8 cellular contexts compared by ENCODE assay signal in genomic region chr14:73591690-73592448, GRCh38. TPM values are rescaled to one million over a fixed set of nuclear protein-coding genes. Genes with fewer than 3 reads are reported as not detected.
A peak's percentile ranks its signal among the peaks of the same experiment; 100 is the strongest.
DNase-seq lines count a peak whose midpoint lies in the region; ATAC-seq, FAIRE-seq and TF ChIP-seq lines count a peak whose summit lies in the region.

ACOT4 (plus strand) TSS chr14:73591873; CDS start chr14:73591960, 87 bp downstream.

- ATAC-seq in HG03045 (IDR thresholded peaks at IDR 0.05; ENCODE audit: unreplicated experiment) (peak; percentile 57), GM21825 (IDR thresholded peaks at IDR 0.05; ENCODE audit: unreplicated experiment) (no peak)

- FAIRE-seq in kidney (lab: Jason Lieb, UNC) = no peak

- no peaks in the 10 kb centered on the region for H3K9me3 ChIP-seq in breast epithelium
- no peaks in the 10 kb centered on the region for H3K9me3 ChIP-seq in kidney (ENCODE audit: control insufficient read depth in 1 of 2, low read length in 2 of 2)

- CTCF ChIA-PET in GM10248 (lab: Yijun Ruan, JAX) = interaction anchor here (1.0 to 1.5 kb wide), 2 partner anchors 21 to 53 kb away, joined by 3 read pairs; partner anchors contain the start of gene DNAL1

- no peak for TF ChIP-seq POLR2A in breast epithelium (IDR thresholded peaks at IDR 0.05)

- intact Hi-C loops in breast epithelium (cut with DNase I; ENCODE audit: low total_unique reads) (no loop called here), kidney (cut with DNase I) (no loop called here)

- POLR2A ChIA-PET in GM10248 (lab: Yijun Ruan, JAX) = no interaction called here

- no peaks in the 10 kb centered on the region for H3K4me1 ChIP-seq in breast epithelium
- H3K4me1 ChIP-seq in kidney (ENCODE audit: control insufficient read depth in 1 of 2, insufficient read depth in 1 of 2, low read depth in 1 of 2, low read length in 2 of 2) = peaks cover 0 to 2% of the 10 kb centered on the region in 2 donors

- no peaks in the 10 kb centered on the region for H3K27me3 ChIP-seq in breast epithelium

- no peak for TF ChIP-seq CTCF in GM10248 (IDR thresholded peaks at IDR 0.05; ENCODE audit: control extremely low read depth, extremely low read depth, low read depth, missing control alignments)
- TF ChIP-seq CTCF in breast epithelium (IDR thresholded peaks at IDR 0.05) = peak in 2 of 3 donors; percentile 39 to 42
- TF ChIP-seq CTCF in kidney (IDR thresholded peaks at IDR 0.05; ENCODE audit: borderline replicate concordance, extremely low read depth, insufficient read depth) = peak; percentile 1

- H3K36me3 ChIP-seq in breast epithelium (no peaks in the 10 kb centered on the region), kidney (ENCODE audit: control insufficient read depth in 1 of 2, insufficient read depth in 2 of 2, low read length in 2 of 2) (no peaks in the 10 kb centered on the region)

- peak within 1 kb of the TSS; percentile 56 to 66 for H3K27ac ChIP-seq in breast epithelium
- peak within 1 kb of the TSS; percentile 37 to 67 for H3K27ac ChIP-seq in kidney (ENCODE audit: low read depth in 2 of 2, low read length in 2 of 2)

- peak within 1 kb of the TSS in 1 of 2 donors; percentile 31 for H3K9ac ChIP-seq in kidney (ENCODE audit: low read length in 2 of 2)

- peak; percentile 67 for DNase-seq in GM10248 (ENCODE audit: extremely low spot score)
- peak; percentile 17 to 78 (median 40) for DNase-seq in T-helper 2 cell
- no peak for DNase-seq in breast epithelium (ENCODE audit: low spot score in 2 of 2)
- peak; percentile 80 for DNase-seq in kidney
- DNase-seq in stimulated activated CD4-positive, alpha-beta T cell treated with anti-CD3 and anti-CD28 coated beads, Interleukin-1b, Interleukin-23, amount 100 ng/mL, for 48 hours = peak; percentile 33
- no peak for DNase-seq in GF-D8 (lab: John Stamatoyannopoulos, UW)

- peak within 1 kb of the TSS; percentile 48 to 73 (median 67) for H3K4me3 ChIP-seq in breast epithelium
- peak within 1 kb of the TSS; percentile 64 to 77 for H3K4me3 ChIP-seq in kidney (ENCODE audit: low read length in 2 of 2)

RNA-seq across cellular contexts. Expression of gene ACOT4, which starts in this region (rescaled TPM):
- total RNA-seq in breast epithelium (1 to 10 TPM; 2.8 to 5.9 (median 3.7) TPM), kidney (3.1 TPM)
- polyA plus RNA-seq in kidney (ENCODE audit: insufficient read depth, low read depth, low replicate concordance) = 10.6 TPM

Comparison
In these comparisons a context has a peak if more than half of its experiments do, and no peak if none do; other contexts are left out.
1. DNase-seq: peak in GM10248 (single experiment), T-helper 2 cell (5 of 5), kidney (single experiment) and stimulated activated CD4-positive, alpha-beta T cell treated with anti-CD3 and anti-CD28 coated beads, Interleukin-1b, Interleukin-23, amount 100 ng/mL, for 48 hours (single experiment); none in breast epithelium (0 of 2) and GF-D8 (single experiment).